ENCODE assay signal across 8 cellular contexts in the genomic region with DNA sequence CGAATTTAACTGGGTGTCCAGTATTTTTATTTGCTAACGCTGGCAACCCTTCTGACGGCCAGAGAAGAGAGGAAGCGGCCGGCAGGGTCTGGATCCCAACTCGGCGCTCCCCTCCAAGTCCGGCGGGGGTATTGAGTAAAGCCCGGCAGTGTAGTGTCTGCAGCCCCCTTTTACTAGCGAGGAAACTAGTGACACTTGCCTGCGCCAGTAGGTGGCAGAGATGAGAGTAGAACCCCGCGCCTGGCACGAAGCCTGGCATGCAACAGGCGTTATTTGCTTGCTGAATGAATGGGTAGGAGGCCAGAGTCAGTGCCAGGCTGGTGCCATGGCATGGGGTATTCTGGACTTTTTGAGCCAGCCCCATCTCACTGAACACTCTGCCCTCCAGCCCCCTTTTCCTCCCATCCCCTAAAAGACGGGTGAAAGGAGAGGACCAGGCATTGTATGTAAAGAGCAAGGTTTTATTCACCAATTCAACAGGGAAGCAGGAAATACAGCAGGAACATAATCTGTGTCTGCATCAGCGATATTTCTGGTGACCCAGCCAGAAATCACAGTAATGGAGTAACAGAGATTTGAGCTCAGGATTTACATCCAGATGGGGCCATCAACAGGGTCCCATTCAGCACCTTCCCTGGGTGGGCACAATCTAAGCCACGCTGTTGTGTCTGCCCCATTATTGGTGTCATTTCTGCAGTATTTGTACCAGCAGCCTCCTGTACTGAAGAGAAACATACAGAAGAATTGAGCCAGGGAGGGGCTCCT. TPM values are rescaled to one million over a fixed set of nuclear protein-coding genes. Genes with fewer than 3 reads are reported as not detected.
DNase-seq lines count a peak whose midpoint lies in the region; ATAC-seq and TF ChIP-seq lines count a peak whose summit lies in the region.

No MANE protein-coding gene starts in this region.

- intact Hi-C loops in A673 (cut with micrococcal nuclease; ENCODE audit: unreplicated experiment), result loop anchor here (2.0 kb wide), 1 partner anchor 274 kb away; no protein-coding TSS in a partner anchor

- TSS peak; percentile 91 for BruUV-seq in A673 (replicated peaks; lab: Mats Ljungman, UMichigan)

- peaks cover 16% of the 10 kb centered on the region for H3K36me3 ChIP-seq in A673 (ENCODE audit: insufficient read depth, low read length, poor library complexity, severe bottlenecking)

- TF ChIP-seq CTCF in A673 (conservative IDR thresholded peaks at IDR 0.05; ENCODE audit: low read depth, low read length) (peak; percentile 85), fibroblast of villous mesenchyme (IDR thresholded peaks at IDR 0.05; ENCODE audit: insufficient read depth, low read depth, low read length) (peak; percentile 67), nephron progenitor cell (IDR thresholded peaks at IDR 0.05) (peak; percentile 50)

- DNase-seq in A673 (ENCODE audit: low spot score) (peak; percentile 94), GM19238 (ENCODE audit: insufficient read length, low spot score) (peak; percentile 53), LoVo (ENCODE audit: low spot score) (peak; percentile 88), SIG-M5 (lab: John Stamatoyannopoulos, UW) (peak; percentile 55), activated gamma-delta T cell (lab: John Stamatoyannopoulos, UW) (peak; percentile 15), fibroblast of villous mesenchyme (ENCODE audit: low read depth) (peak; percentile 75), nephron progenitor cell (peak; percentile 65)
- peak; percentile 72 to 84 for DNase-seq in stimulated activated naive CD8-positive, alpha-beta T cell treated with anti-CD3 and anti-CD28 coated beads, Interleukin-15, amount 100 ng/mL, for 72 hours

- peak overlapping the region; percentile 96 for H3K4me3 Mint-ChIP-seq in nephron progenitor cell
- peak overlapping the region; percentile 99 to 100 for H3K4me3 Mint-ChIP-seq in stimulated activated naive CD8-positive, alpha-beta T cell treated with anti-CD3 and anti-CD28 coated beads, Interleukin-15, amount 100 ng/mL, for 72 hours

- H3K27me3 ChIP-seq in A673 (replicated peaks; ENCODE audit: insufficient read depth, low read depth, low read length, poor library complexity), result no peaks in the 10 kb centered on the region

- peaks cover 15% of the 10 kb centered on the region for H3K36me3 Mint-ChIP-seq in nephron progenitor cell (ENCODE audit: low read depth)

- peaks cover 22% of the 10 kb centered on the region for H3K27me3 Mint-ChIP-seq in nephron progenitor cell (ENCODE audit: low read depth, poor library complexity)
- peaks cover 6% of the 10 kb centered on the region for H3K27me3 Mint-ChIP-seq in stimulated activated naive CD8-positive, alpha-beta T cell treated with anti-CD3 and anti-CD28 coated beads, Interleukin-15, amount 100 ng/mL, for 72 hours

- peak overlapping the region; percentile 73 for H3K27ac ChIP-seq in A673 (ENCODE audit: low read depth, low read length, poor library complexity, severe bottlenecking)

- H3K4me1 Mint-ChIP-seq in nephron progenitor cell, result peaks cover 51% of the 10 kb centered on the region
- peaks cover 65% of the 10 kb centered on the region for H3K4me1 Mint-ChIP-seq in stimulated activated naive CD8-positive, alpha-beta T cell treated with anti-CD3 and anti-CD28 coated beads, Interleukin-15, amount 100 ng/mL, for 72 hours

- H3K4me1 ChIP-seq in A673 (ENCODE audit: insufficient read depth, low read length, poor library complexity, severe bottlenecking), result peaks cover 29% of the 10 kb centered on the region

- peak; percentile 62 for ATAC-seq in stimulated activated naive CD8-positive, alpha-beta T cell treated with anti-CD3 and anti-CD28 coated beads, Interleukin-15, amount 100 ng/mL, for 72 hours

- no peaks in the 10 kb centered on the region for H3K9me3 ChIP-seq in A673 (ENCODE audit: low read depth, low read length, poor library complexity, severe bottlenecking)

- CTCF ChIA-PET in A673 (lab: Charles Lee), result interaction anchor here (1.0 to 1.3 kb wide), 2 partner anchors 84 to 273 kb away, joined by 3 to 4 read pairs; no protein-coding TSS in a partner anchor

- no peaks in the 10 kb centered on the region for H3K9me3 Mint-ChIP-seq in nephron progenitor cell
- no peaks in the 10 kb centered on the region for H3K9me3 Mint-ChIP-seq in stimulated activated naive CD8-positive, alpha-beta T cell treated with anti-CD3 and anti-CD28 coated beads, Interleukin-15, amount 100 ng/mL, for 72 hours

- POLR2A ChIA-PET in A673 (lab: Charles Lee; ENCODE audit: low non-redundant PET), result no interaction called here

- H3K27ac Mint-ChIP-seq in nephron progenitor cell, result no peak overlapping the region
- H3K27ac Mint-ChIP-seq in stimulated activated naive CD8-positive, alpha-beta T cell treated with anti-CD3 and anti-CD28 coated beads, Interleukin-15, amount 100 ng/mL, for 72 hours, result peak overlapping the region in 1 of 2 donors; percentile 97

- H3K4me3 ChIP-seq in A673 (ENCODE audit: low read depth, low read length, poor library complexity, severe bottlenecking) (peak overlapping the region; percentile 67), fibroblast of villous mesenchyme (ENCODE audit: low read depth, low read length) (peak overlapping the region; percentile 95)

RNA-seq across cellular contexts. Expression of a gene that starts 0.8 kb away (rescaled TPM):
- 42.4 and 43.6 TPM in 2 replicates for total RNA-seq in A673 (2021)
- 37.0 and 47.5 TPM in 2 replicates for total RNA-seq in fibroblast of villous mesenchyme

RNA-seq across cellular contexts. Expression of a gene that starts 3.1 kb away (rescaled TPM):
- 15.1 and 15.3 TPM in 2 replicates for total RNA-seq in A673 (2021)
- 1.7 and 1.9 TPM in 2 replicates for total RNA-seq in fibroblast of villous mesenchyme

RNA-seq across cellular contexts. Expression of a gene that starts 54.1 kb away (rescaled TPM):
- total RNA-seq in A673 (2021) (15.2 and 22.0 TPM in 2 replicates), fibroblast of villous mesenchyme (5.6 and 7.1 TPM in 2 replicates)

Comparison
In these comparisons a context has a peak if more than half of its experiments do, and no peak if none do; other contexts are left out.
1. Peak in every context shown above with its lines: DNase-seq, ATAC-seq, H3K4me3 ChIP-seq and H3K27ac ChIP-seq.
2. DNase-seq: peak in every context shown above with its lines; median percentile 94 in A673; 88 in LoVo; 78 in stimulated activated naive CD8-positive, alpha-beta T cell treated with anti-CD3 and anti-CD28 coated beads, Interleukin-15, amount 100 ng/mL, for 72 hours; 75 in fibroblast of villous mesenchyme; 65 in nephron progenitor cell; 55 in SIG-M5; 53 in GM19238; 15 in activated gamma-delta T cell.